ENCODE assay signal across 8 cellular contexts in the genomic region with DNA sequence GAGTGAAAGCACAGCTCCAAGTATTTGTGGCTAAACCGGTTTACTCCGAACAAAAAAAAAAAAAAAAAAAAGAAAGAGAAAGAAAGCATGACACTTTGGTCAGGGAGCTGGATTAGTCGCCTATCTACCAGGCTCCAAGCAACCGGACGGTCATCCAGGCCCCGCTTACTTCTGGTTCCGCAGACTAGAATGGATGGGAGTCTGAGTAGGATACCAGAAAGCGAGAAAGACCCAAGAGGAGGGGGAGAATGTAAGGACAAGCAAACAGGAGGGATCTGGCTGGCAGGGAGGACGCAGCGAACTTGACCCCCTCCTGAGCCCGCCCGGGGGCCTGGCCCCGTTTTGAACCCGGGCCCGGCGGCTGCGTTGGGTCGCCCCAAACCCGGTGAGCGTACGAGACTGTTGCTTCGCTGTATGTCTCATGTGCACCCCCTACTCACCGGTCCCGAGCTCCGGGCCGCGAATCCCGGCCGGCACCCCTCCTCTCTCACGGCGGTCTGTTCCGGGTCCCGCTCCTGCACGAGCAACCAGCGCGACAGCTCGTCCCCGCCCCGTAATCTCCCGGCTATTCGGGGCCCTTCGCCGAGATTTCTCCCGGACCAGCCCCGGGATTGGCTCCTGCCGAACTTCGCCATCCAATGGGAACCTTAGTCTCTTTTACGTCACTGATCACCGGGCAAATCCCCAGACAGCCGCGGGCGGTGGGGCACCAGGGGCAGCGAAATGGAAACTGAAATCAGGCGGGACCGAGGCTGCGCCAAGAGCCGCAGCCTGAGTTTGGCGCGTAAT. TPM values are rescaled to one million over a fixed set of nuclear protein-coding genes. Genes with fewer than 3 reads are reported as not detected.
A peak's percentile ranks its signal among the peaks of the same experiment; 100 is the strongest.
DNase-seq lines count a peak whose midpoint lies in the region; ATAC-seq lines count a peak whose summit lies in the region.

Gene TRIM26 (minus strand): TSS at position 542 of the 789 bp plus-strand sequence. CDS start 14,303 bp downstream, outside the sequence.

- DNase-seq in C1 segment of cervical spinal cord (lab: John Stamatoyannopoulos, UW) (peak; percentile 86 to 98 (median 96)), NCI-H748 treated with DMSO at 0.1 percent for 48 hours (lab: John Stamatoyannopoulos, UW) (peak; percentile 98), left lobe of liver (ENCODE audit: low spot score) (peak; percentile 99)
- peak; percentile 90 to 98 for DNase-seq in activated CD4-positive, alpha-beta T cell treated with anti-CD3 and anti-CD28 coated beads, Interleukin-2, amount 50 U/mL, for 24 hours (ENCODE audit: low read depth in 1 of 2, low spot score in 1 of 2)
- DNase-seq in stimulated activated CD4-positive, alpha-beta T cell treated with anti-CD3 and anti-CD28 coated beads, Interleukin-2, amount 100 ng/mL, for 4 hours (ENCODE audit: low read depth) = peak; percentile 95

- H3K4me1 Mint-ChIP-seq in dendritic cell treated with granulocyte-macrophage colony-stimulating factor and Interleukin-4, amounts not matched to agents 40 ng/mL and 50 ng/mL, for 4 days (ENCODE audit: low read depth) = peaks cover 60% of the 10 kb centered on the region

- no peaks in the 10 kb centered on the region for H3K27me3 Mint-ChIP-seq in dendritic cell treated with granulocyte-macrophage colony-stimulating factor and Interleukin-4, amounts not matched to agents 40 ng/mL and 50 ng/mL, for 4 days

- H3K9me3 Mint-ChIP-seq in dendritic cell treated with granulocyte-macrophage colony-stimulating factor and Interleukin-4, amounts not matched to agents 40 ng/mL and 50 ng/mL, for 4 days = no peaks in the 10 kb centered on the region

- H3K27ac Mint-ChIP-seq in dendritic cell treated with granulocyte-macrophage colony-stimulating factor and Interleukin-4, amounts not matched to agents 40 ng/mL and 50 ng/mL, for 4 days = peak within 1 kb of the TSS; percentile 97

- intact Hi-C loops in dendritic cell treated with granulocyte-macrophage colony-stimulating factor and Interleukin-4, amounts not matched to agents 40 ng/mL and 50 ng/mL, for 4 days (cut with micrococcal nuclease) = loop anchor here (2.0 to 5.0 kb wide), 3 partner anchors 114 to 146 kb away; partner anchors contain the start of genes PPP1R11, RPP21 and TRIM39

- peaks cover 56% of the 10 kb centered on the region for H3K36me3 Mint-ChIP-seq in dendritic cell treated with granulocyte-macrophage colony-stimulating factor and Interleukin-4, amounts not matched to agents 40 ng/mL and 50 ng/mL, for 4 days (ENCODE audit: low read depth)

- ATAC-seq in GM19372 (IDR thresholded peaks at IDR 0.05; ENCODE audit: low read depth, unreplicated experiment) (peak; percentile 79), HG03558 (IDR thresholded peaks at IDR 0.05; ENCODE audit: extremely low read depth, unreplicated experiment) (peak; percentile 79), left lobe of liver (peak; percentile 83)

- H3K4me3 Mint-ChIP-seq in dendritic cell treated with granulocyte-macrophage colony-stimulating factor and Interleukin-4, amounts not matched to agents 40 ng/mL and 50 ng/mL, for 4 days = peak within 1 kb of the TSS; percentile 99

RNA-seq across cellular contexts. Expression of gene TRIM26, which starts in this region (rescaled TPM):
- total RNA-seq in left lobe of liver = 47.2 TPM

Comparison
In these comparisons a context has a peak if more than half of its experiments do, and no peak if none do; other contexts are left out.
1. Peak in every context shown above with its lines: DNase-seq and ATAC-seq.